Comparison of ENCODE assay signal across 12 cellular contexts in the genomic region with DNA sequence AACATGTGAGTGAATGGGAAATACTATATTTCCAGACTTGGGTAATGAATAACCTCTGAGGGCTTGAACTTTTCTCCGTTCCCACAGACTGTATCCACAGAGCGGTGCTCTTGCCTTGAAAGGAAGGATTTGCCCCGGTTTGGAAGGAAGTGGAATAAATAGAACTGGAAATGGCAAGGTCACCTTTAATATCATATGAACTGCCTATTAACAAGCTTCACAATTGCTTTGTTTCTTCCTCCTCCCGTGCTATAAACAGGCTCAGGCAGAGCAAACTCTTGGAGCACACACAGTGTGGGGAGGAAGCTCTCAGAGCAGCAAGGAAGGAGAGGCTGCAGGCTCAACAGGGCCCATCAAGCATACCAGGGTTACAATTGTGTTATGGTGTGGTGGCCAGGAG. TPM values are rescaled to one million over a fixed set of nuclear protein-coding genes. Genes with fewer than 3 reads are reported as not detected.
DNase-seq lines count a peak whose midpoint lies in the region; ATAC-seq, FAIRE-seq and TF ChIP-seq lines count a peak whose summit lies in the region.
"Had no signal": no experiment of that assay in that cellular context is flagged by ENCODE, and none has a peak within 500 bp of the region (broad histone marks: within the 10 kb centered on the region; RNA-seq: fewer than 3 reads in every experiment).

No MANE protein-coding gene starts in this region.

- H3K14ac ChIP-seq in H1 (ENCODE audit: insufficient read length) = no peak overlapping the region

- no peak overlapping the region for H3K9ac ChIP-seq in H1 (replicated peaks in 1 of 4; ENCODE audit: extremely low read depth in 1 of 4, low read depth in 3 of 4, low read length in 3 of 4)

- CTCF ChIA-PET in H1 (lab: Charles Lee; ENCODE audit: partially characterized antibody) = interaction anchor here (0.7 to 3.2 kb wide), 4 partner anchors 8 to 99 kb away, joined by 3 to 14 read pairs (median 4); no protein-coding TSS in a partner anchor

- TF ChIP-seq CTCF in NB4 (IDR thresholded peaks at IDR 0.05; ENCODE audit: low read depth, low read length) = no peak
- TF ChIP-seq CTCF in H1 (IDR thresholded peaks at IDR 0.05; ENCODE audit: control extremely low read depth in 1 of 3, insufficient read depth in 1 of 3, low read depth in 1 of 3, low read length in 3 of 3) = no peak
- no peak for TF ChIP-seq CTCF in right lobe of liver (IDR thresholded peaks at IDR 0.05)
- TF ChIP-seq CTCF in spleen (IDR thresholded peaks at IDR 0.05 in 8 of 11, conservative IDR thresholded peaks at IDR 0.05 in 3 of 11) = no peak

- H2BK20ac ChIP-seq in H1 (ENCODE audit: low read length) = no peak overlapping the region

- H3K36me3 ChIP-seq in H1 (ENCODE audit: control insufficient read depth in 2 of 4, insufficient read depth in 4 of 4, low read length in 3 of 4) (no peaks in the 10 kb centered on the region), right lobe of liver (no peaks in the 10 kb centered on the region), spleen (no peaks in the 10 kb centered on the region)

- H3K4ac ChIP-seq in H1 (replicated peaks; ENCODE audit: insufficient read length, low read depth, low read length) = no peak overlapping the region

- H2BK5ac ChIP-seq in H1 (ENCODE audit: low read depth, low read length) = no peak overlapping the region

- no peak overlapping the region for H4K91ac ChIP-seq in H1 (replicated peaks; ENCODE audit: insufficient read length, low read length)

- H3K4me1 ChIP-seq in H1 (replicated peaks in 1 of 4; ENCODE audit: control insufficient read depth in 3 of 4, insufficient read depth in 4 of 4, low read length in 3 of 4) = peaks cover 2 to 13% (median 5%) of the 10 kb centered on the region in 4 experiments; a peak in 4 of 7 replicates
- H3K4me1 ChIP-seq in right lobe of liver = no peaks in the 10 kb centered on the region
- H3K4me1 ChIP-seq in spleen = peaks cover 6 to 97% (median 37%) of the 10 kb centered on the region in 6 donors

- POLR2A ChIA-PET in H1 (lab: Charles Lee; ENCODE audit: partially characterized antibody) = interaction anchor here (1.3 to 1.4 kb wide), 2 partner anchors 8 to 10 kb away, joined by 3 to 5 read pairs; no protein-coding TSS in a partner anchor

- peak; percentile 11 to 13; a peak in 2 of 4 replicates for TF ChIP-seq RAD21 in H1 (IDR thresholded peaks at IDR 0.05 in 1 of 2, conservative IDR thresholded peaks at IDR 0.05 in 1 of 2; ENCODE audit: low read depth in 2 of 2, low read length in 2 of 2)

- no peaks in the 10 kb centered on the region for H3K27me3 ChIP-seq in H1 (replicated peaks in 1 of 4; ENCODE audit: control insufficient read depth in 3 of 4, extremely low read depth in 1 of 4, insufficient read depth in 3 of 4, low read length in 3 of 4)
- H3K27me3 ChIP-seq in right lobe of liver = no peaks in the 10 kb centered on the region
- H3K27me3 ChIP-seq in spleen (replicated peaks in 1 of 7) = no peaks in the 10 kb centered on the region

- no peak overlapping the region for H2BK15ac ChIP-seq in H1 (ENCODE audit: low read length)

- no peak overlapping the region for H3K56ac ChIP-seq in H1 (replicated peaks; ENCODE audit: insufficient read length, low read depth, low read length)

- H3K79me1 ChIP-seq in H1 (ENCODE audit: low read depth, low read length) = no peaks in the 10 kb centered on the region

- no peaks in the 10 kb centered on the region for H3K23me2 ChIP-seq in H1 (ENCODE audit: low read depth, low read length)

- H3K9me3 ChIP-seq in H1 (ENCODE audit: insufficient read depth in 2 of 2, low read depth in 1 of 2, low read length in 1 of 2) = no peaks in the 10 kb centered on the region
- no peaks in the 10 kb centered on the region for H3K9me3 ChIP-seq in right lobe of liver
- no peaks in the 10 kb centered on the region for H3K9me3 ChIP-seq in spleen

- no peak overlapping the region for H4K5ac ChIP-seq in H1 (ENCODE audit: insufficient read length, low read depth, low read length)

- H2BK12ac ChIP-seq in H1 (ENCODE audit: low read depth, low read length) = no peak overlapping the region

- no peaks in the 10 kb centered on the region for H3K79me2 ChIP-seq in H1 (ENCODE audit: control insufficient read depth in 1 of 2, insufficient read depth in 2 of 2, low read length in 2 of 2)

- no peak for FAIRE-seq in H1 (lab: Jason Lieb, UNC)

- H2AK5ac ChIP-seq in H1 (ENCODE audit: low read depth, low read length) = no peak overlapping the region

- no peak overlapping the region for H3K4me2 ChIP-seq in H1 (ENCODE audit: insufficient read depth in 1 of 2, low read depth in 2 of 2, low read length in 2 of 2)

- TF ChIP-seq POLR2A in NB4 (IDR thresholded peaks at IDR 0.05; ENCODE audit: extremely low read depth, insufficient read length) (no peak), H1 (IDR thresholded peaks at IDR 0.05; ENCODE audit: control extremely low read depth in 1 of 2, low read depth in 2 of 2, low read length in 2 of 2) (no peak), right lobe of liver (IDR thresholded peaks at IDR 0.05) (no peak), spleen (IDR thresholded peaks at IDR 0.05) (no peak)

- no peak overlapping the region for H3K23ac ChIP-seq in H1 (ENCODE audit: insufficient read length)

- intact Hi-C loops in right lobe of liver (cut with DNase I) (no loop called here), spleen (cut with DNase I; ENCODE audit: low total_unique reads) (no loop called here)

- TF ChIP-seq EP300 in H1 (IDR thresholded peaks at IDR 0.05; ENCODE audit: borderline replicate concordance in 1 of 2, low read depth in 2 of 2, low read length in 2 of 2) = no peak

- DNase-seq in NB4 (ENCODE audit: low read depth) (peak; percentile 41), H1 (ENCODE audit: low read depth in 1 of 2, low spot score in 2 of 2) (no peak), right lobe of liver (no peak), spleen (no peak), occipital lobe (lab: John Stamatoyannopoulos, UW) (no peak), NCI-H1436 treated with DMSO at 0.1 percent for 48 hours (lab: John Stamatoyannopoulos, UW) (no peak)
- DNase-seq: activated naive CD4-positive, alpha-beta T cell treated with anti-CD3 and anti-CD28 coated beads for 36 hours; central memory CD4-positive, alpha-beta T cell; COR-L47; NCI-H1417 treated with DMSO at 0.1 percent for 48 hours; NCI-H526 treated with DMSO at 0.1 percent for 48 hours had no signal

- 74% methylated on average over 4 of the region's 4 CpGs; no CpG with 5 or more reads in 1 of the 2 experiments for WGBS in H1 (ENCODE audit: extremely low coverage in 1 of 2, insufficient coverage in 1 of 2, insufficient read length in 1 of 2, insufficient replicate concordance in 2 of 2, low coverage in 1 of 2, low lambda C conversion rate in 2 of 2, missing lambda C conversion rate in 1 of 2), 2 experiments
- WGBS in right lobe of liver (ENCODE audit: insufficient coverage, low coverage, low lambda C conversion rate, missing lambda C conversion rate) = 11% methylated on average over 4 of the region's 4 CpGs
- 21 to 45% (median 31%) methylated on average over 4 of the region's 4 CpGs for WGBS in spleen, 5 donors

- H3K27ac ChIP-seq in H1 (ENCODE audit: low read depth, low read length) = no peak overlapping the region
- H3K27ac ChIP-seq in right lobe of liver = no peak overlapping the region
- H3K27ac ChIP-seq in spleen = peak overlapping the region in 7 of 8 donors; percentile 42 to 80 (median 51)

- H2BK120ac ChIP-seq in H1 (replicated peaks; ENCODE audit: low read depth, low read length) = no peak overlapping the region

- H3K4me3 ChIP-seq in NB4 (ENCODE audit: low read depth, low read length) (no peak overlapping the region), H1 (ENCODE audit: extremely low read depth in 1 of 4, insufficient read depth in 2 of 4, low read depth in 3 of 4, low read length in 4 of 4) (no peak overlapping the region), right lobe of liver (no peak overlapping the region), spleen (peak overlapping the region in 1 of 8 donors; percentile 46)

- H2AFZ ChIP-seq in H1 (ENCODE audit: low read length) = peak overlapping the region; percentile 63; the same call in 1 of the 2 replicates

- no peak overlapping the region for H4K8ac ChIP-seq in H1 (ENCODE audit: extremely low read depth, insufficient read depth, low read length)

- no peak overlapping the region for H3K18ac ChIP-seq in H1 (ENCODE audit: extremely low read depth, low read length)

- no peaks in the 10 kb centered on the region for H4K20me1 ChIP-seq in H1 (replicated peaks in 1 of 2; ENCODE audit: control insufficient read depth in 1 of 2, insufficient read depth in 2 of 2, low read length in 2 of 2)

- ATAC-seq in right lobe of liver = peak; percentile 68 to 91 (median 83)
- ATAC-seq in GM18909 (IDR thresholded peaks at IDR 0.05; ENCODE audit: poor library complexity, unreplicated experiment) = no peak

TF ChIP-seq in H1, 55 proteins besides CTCF, POLR2A, EP300 and RAD21 (continues in another document):
- no peak for TF ChIP-seq SP4 (IDR thresholded peaks at IDR 0.05; ENCODE audit: low read length)
- TF ChIP-seq EZH2 (IDR thresholded peaks at IDR 0.05; ENCODE audit: low read depth, low read length, severe bottlenecking) = no peak
- TF ChIP-seq HDAC6 (IDR thresholded peaks at IDR 0.05; ENCODE audit: low read depth, low read length) = no peak
- TF ChIP-seq NRF1 (IDR thresholded peaks at IDR 0.05; ENCODE audit: low read depth, low read length) = no peak
- TF ChIP-seq RBBP5 (IDR thresholded peaks at IDR 0.05; ENCODE audit: borderline replicate concordance, low read depth, low read length) = no peak

RNA-seq across cellular contexts. Expression of a gene that starts 28.5 kb away (rescaled TPM):
- 85.9 and 86.5 TPM in 2 replicates for total RNA-seq in H1 (2021; fragmentation: NEBNext Ultra II Directional; extraction: Animal tissue kit (Norgen Biotek cat#: 25700))
- polyA plus RNA-seq in H1 (2011; rRNA removed) (31.7 and 61.7 TPM in 2 replicates), spleen (10 to 100 TPM; 65.1 to 88.6 (median 72.1) TPM)
- polyA plus RNA-seq in H1 (2011; cell fraction: cytosol; rRNA removed) = 87.1 TPM
- polyA plus RNA-seq in H1 (2011; cell fraction: nucleus; rRNA removed) = 13.3 TPM
- polyA plus RNA-seq in H1 (2012, experiment 1 of 2) = 79.5 to 95.7 TPM (median 86.4 TPM) in 4 replicates
- 9.9 TPM for polyA plus RNA-seq in H1 (2012, experiment 2 of 2)
- polyA plus RNA-seq in H1 (2013, experiment 1 of 2) = 107 TPM
- polyA plus RNA-seq in H1 (2013, experiment 2 of 2) = 98.6 TPM
- polyA minus RNA-seq in H1 (2011; rRNA and poly(A)+ RNA removed) = 48.9 and 59.0 TPM in 2 replicates
- 57.3 TPM for polyA minus RNA-seq in H1 (2011; cell fraction: cytosol; rRNA and poly(A)+ RNA removed)
- polyA minus RNA-seq in H1 (2011; cell fraction: nucleus; rRNA and poly(A)+ RNA removed) = 35.7 TPM
- total RNA-seq in right lobe of liver (10 to 100 TPM; 19.9 to 49.1 (median 34.8) TPM), spleen (10 to 100 TPM; 56.2 to 72.8 (median 64.3) TPM), occipital lobe (68.0 TPM)

Comparison
In these comparisons a context has a peak if more than half of its experiments do, and no peak if none do; other contexts are left out.
1. H3K27ac ChIP-seq: peak in spleen (7 of 8); none in H1 (single experiment) and right lobe of liver (0 of 3).